ENCODE assay signal across 9 cellular contexts in the genomic region with DNA sequence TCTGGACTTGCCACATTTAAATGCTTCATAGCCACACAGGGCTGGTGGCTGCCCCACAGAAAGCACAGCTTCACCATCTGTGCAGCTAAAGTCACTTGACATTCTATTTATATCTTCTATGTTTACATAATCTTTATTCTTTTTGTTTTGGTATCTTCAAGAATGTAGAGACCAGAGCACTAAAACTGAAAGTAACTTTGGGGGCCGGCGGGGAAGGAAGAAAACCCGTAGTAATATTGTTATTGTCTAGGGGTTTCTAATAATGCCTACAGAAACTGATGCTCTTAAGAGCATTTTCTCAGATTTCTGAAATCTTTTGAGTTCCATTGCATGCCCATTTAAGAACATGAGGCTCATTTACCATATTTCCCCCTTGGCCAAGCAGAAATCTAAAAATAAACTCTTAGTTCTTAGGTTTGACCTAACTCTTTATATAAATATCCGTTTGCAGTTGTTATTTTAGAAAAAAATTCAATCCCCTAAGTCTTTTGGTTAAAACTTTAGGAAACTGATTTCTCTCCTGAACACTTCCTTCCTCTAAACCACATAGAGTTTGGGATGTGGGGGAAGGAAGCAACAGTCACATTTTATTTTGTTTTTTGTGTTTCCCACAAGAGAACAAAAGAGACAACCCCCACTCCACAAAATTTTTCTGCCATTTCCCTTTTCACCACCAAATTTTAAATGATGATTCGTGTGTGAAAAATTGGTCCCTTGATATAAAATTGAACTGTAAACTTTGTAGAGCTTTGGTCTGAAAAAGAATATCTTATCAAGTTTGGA.
DNase-seq lines count a peak whose midpoint lies in the region; ATAC-seq, FAIRE-seq and TF ChIP-seq lines count a peak whose summit lies in the region.
"Had no signal": no experiment of that assay in that cellular context is flagged by ENCODE, and none has a peak within 500 bp of the region (broad histone marks: within the 10 kb centered on the region; RNA-seq: fewer than 3 reads in every experiment).

No MANE protein-coding gene starts in this region.

- peak; percentile 100 for ATAC-seq in GM18505 (IDR thresholded peaks at IDR 0.05; ENCODE audit: unreplicated experiment)
- ATAC-seq: K562 had no signal

- H3K4me1 ChIP-seq in OCI-LY3 (ENCODE audit: low read length) (peaks cover 7% of the 10 kb centered on the region), hepatocyte (ENCODE audit: insufficient read depth) (peaks cover 4% of the 10 kb centered on the region)

- no peaks in the 10 kb centered on the region for H4K20me1 ChIP-seq in OCI-LY3 (ENCODE audit: insufficient read depth, low read length)
- H4K20me1 ChIP-seq in hepatocyte (ENCODE audit: insufficient read depth, poor library complexity, severe bottlenecking): no peaks in the 10 kb centered on the region

- 82% methylated on average over 5 of the region's 5 CpGs for WGBS in hepatocyte (ENCODE audit: low lambda C conversion rate, missing lambda C conversion rate)

- no peaks in the 10 kb centered on the region for H3K79me2 ChIP-seq in OCI-LY3 (ENCODE audit: low read length)
- no peaks in the 10 kb centered on the region for H3K79me2 ChIP-seq in hepatocyte

- H3K9me2 ChIP-seq in hepatocyte (replicated peaks; ENCODE audit: insufficient read depth): no peaks in the 10 kb centered on the region

- H3K27me3 Mint-ChIP-seq in mesothelial cell of epicardium (ENCODE audit: low read depth): no peaks in the 10 kb centered on the region

- H3K36me3 Mint-ChIP-seq in mesothelial cell of epicardium: no peaks in the 10 kb centered on the region

- H3K9me3 ChIP-seq in OCI-LY3 (ENCODE audit: insufficient read depth, low read length): no peaks in the 10 kb centered on the region
- no peaks in the 10 kb centered on the region for H3K9me3 ChIP-seq in hepatocyte (ENCODE audit: low read depth)

- H3K27me3 ChIP-seq in OCI-LY3 (ENCODE audit: low read depth, low read length) (no peaks in the 10 kb centered on the region), hepatocyte (no peaks in the 10 kb centered on the region)

- H2AFZ ChIP-seq in OCI-LY3 (ENCODE audit: low read depth, low read length): peak overlapping the region; percentile 65
- H2AFZ ChIP-seq in hepatocyte: peak overlapping the region; percentile 39

- H3K27ac ChIP-seq in OCI-LY3 (ENCODE audit: low read length): no peak overlapping the region
- H3K27ac ChIP-seq in hepatocyte: no peak overlapping the region

- no peak overlapping the region for H3K27ac Mint-ChIP-seq in mesothelial cell of epicardium

- peaks cover 9% of the 10 kb centered on the region for H3K4me1 Mint-ChIP-seq in mesothelial cell of epicardium

- FAIRE-seq in H54 (lab: Jason Lieb, UNC): peak; percentile 67
- FAIRE-seq: K562 had no signal

- H3K36me3 ChIP-seq in OCI-LY3 (replicated peaks; ENCODE audit: low read depth, low read length) (no peaks in the 10 kb centered on the region), hepatocyte (replicated peaks; ENCODE audit: insufficient read depth, low read depth) (no peaks in the 10 kb centered on the region)

- H3K4me2 ChIP-seq in OCI-LY3 (ENCODE audit: low read length) (peak overlapping the region; percentile 58), hepatocyte (peak overlapping the region; percentile 23)

- H3K9ac ChIP-seq in OCI-LY3 (ENCODE audit: low read length): peak overlapping the region; percentile 8

- no peak for TF ChIP-seq CTCF in OCI-LY3 (IDR thresholded peaks at IDR 0.05; ENCODE audit: low read depth, low read length)
- TF ChIP-seq CTCF in hepatocyte (IDR thresholded peaks at IDR 0.05; ENCODE audit: poor library complexity): no peak
- no peak for TF ChIP-seq CTCF in mesothelial cell of epicardium (IDR thresholded peaks at IDR 0.05; ENCODE audit: unreplicated experiment)

- no peaks in the 10 kb centered on the region for H3K9me3 Mint-ChIP-seq in mesothelial cell of epicardium

- DNase-seq in H54 (ENCODE audit: insufficient read length, low spot score): no peak
- DNase-seq in hepatocyte (ENCODE audit: low spot score): no peak
- DNase-seq in ureter (ENCODE audit: low spot score): no peak
- no peak for DNase-seq in activated CD4-positive, alpha-beta T cell treated with anti-CD3 and anti-CD28 coated beads for 4 hours
- DNase-seq in mesothelial cell of epicardium (ENCODE audit: low spot score in 2 of 2, unreplicated experiment in 2 of 2): no peak
- no peak for DNase-seq in effector CD4-positive, alpha-beta T cell

- TF ChIP-seq POLR2A in GM18505 (IDR thresholded peaks at IDR 0.05; ENCODE audit: borderline replicate concordance, extremely low read depth, insufficient read depth, insufficient read length): no peak
- TF ChIP-seq POLR2A in H54 (IDR thresholded peaks at IDR 0.05; ENCODE audit: low read depth, low read length): no peak

- H3K4me3 Mint-ChIP-seq in mesothelial cell of epicardium: no peak overlapping the region

- H3K4me3 ChIP-seq in OCI-LY3 (ENCODE audit: low read length): peak overlapping the region; percentile 62
- no peak overlapping the region for H3K4me3 ChIP-seq in hepatocyte
- H3K4me3 ChIP-seq: K562 had no signal
